Comparison of ENCODE assay signal across 6 cellular contexts in the genomic region with DNA sequence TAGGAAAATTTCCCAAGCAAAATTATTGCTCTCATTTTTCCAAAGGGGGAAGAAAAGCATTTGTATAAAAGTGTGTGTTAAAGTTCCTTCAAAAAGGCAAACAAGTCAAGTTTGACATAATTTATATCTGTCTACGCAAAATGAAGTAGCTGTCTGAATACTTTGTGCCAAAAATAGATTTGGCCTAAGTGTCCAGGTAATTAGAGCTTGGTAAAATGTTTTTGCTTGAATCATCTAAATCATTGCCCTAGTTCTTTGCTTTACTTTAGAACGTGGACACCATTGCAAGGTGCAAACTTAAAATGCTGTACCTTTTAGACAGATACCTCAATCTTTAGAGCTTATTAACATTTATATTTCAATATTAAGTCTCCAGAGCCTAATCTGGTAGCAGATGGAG.
"Had no signal": no experiment of that assay in that cellular context is flagged by ENCODE, and none has a peak within 500 bp of the region (broad histone marks: within the 10 kb centered on the region; RNA-seq: fewer than 3 reads in every experiment).

No MANE protein-coding gene starts in this region.

- H3K27ac ChIP-seq: HL-60 had no signal

- H3K9me3 Mint-ChIP-seq: GM23338, H9, IgD-negative memory B cell had no signal

- H3K27ac Mint-ChIP-seq: GM23338, H9, IgD-negative memory B cell had no signal

- H3K4me1 Mint-ChIP-seq: IgD-negative memory B cell had no signal

- DNase-seq: H9, HCEC 1CT, KBM-7 had no signal

- H3K4me3 ChIP-seq: GM23338 had no signal

- H3K4me3 Mint-ChIP-seq: GM23338, H9, IgD-negative memory B cell had no signal
